8 cellular contexts compared by ENCODE assay signal in genomic region chr9:109320338-109320733, GRCh38. TPM values are rescaled to one million over a fixed set of nuclear protein-coding genes. Genes with fewer than 3 reads are reported as not detected.
A peak's percentile ranks its signal among the peaks of the same experiment; 100 is the strongest.
DNase-seq lines count a peak whose midpoint lies in the region; ATAC-seq and TF ChIP-seq lines count a peak whose summit lies in the region.

No MANE protein-coding gene starts in this region.

- H4K20me1 ChIP-seq in BLaER1 treated with 17β-estradiol and CSF1 and Interleukin-3, amounts not matched to agents 10 nM and 100 nM, result peaks cover 0 to 47% (median 20%) of the 10 kb centered on the region in 11 experiments; a peak in 15 of 22 replicates

- TF ChIP-seq CTCF in ascending aorta (IDR thresholded peaks at IDR 0.05) (no peak), prostate gland (IDR thresholded peaks at IDR 0.05) (no peak)

- H3K27me3 ChIP-seq in BLaER1 treated with 17β-estradiol and CSF1 and Interleukin-3, amounts not matched to agents 10 nM and 100 nM, result peaks cover 44 to 70% (median 52%) of the 10 kb centered on the region in 11 experiments
- H3K27me3 ChIP-seq in ascending aorta (peaks cover 6% of the 10 kb centered on the region), prostate gland (replicated peaks; ENCODE audit: insufficient read depth) (no peaks in the 10 kb centered on the region)

- peak overlapping the region; percentile 63 to 76 (median 68) for H3K4me3 ChIP-seq in BLaER1 treated with 17β-estradiol and CSF1 and Interleukin-3, amounts not matched to agents 10 nM and 100 nM
- H3K4me3 ChIP-seq in ascending aorta (peak overlapping the region; percentile 11 to 57), prostate gland (peak overlapping the region; percentile 34 to 41)

- H3K36me3 ChIP-seq in BLaER1 treated with 17β-estradiol and CSF1 and Interleukin-3, amounts not matched to agents 10 nM and 100 nM, result no peaks in the 10 kb centered on the region
- H3K36me3 ChIP-seq in ascending aorta, result no peaks in the 10 kb centered on the region
- no peaks in the 10 kb centered on the region for H3K36me3 ChIP-seq in prostate gland

- intact Hi-C loops in ascending aorta (cut with DNase I), result loop anchor here (10.0 kb wide), 2 partner anchors 206 to 386 kb away; partner anchors contain the start of genes ABITRAM, ELP1 and TMEM245
- intact Hi-C loops in prostate gland (cut with DNase I), result loop anchor here (5.0 to 10.0 kb wide), 2 partner anchors 78 to 386 kb away; partner anchors contain the start of genes ABITRAM and ELP1

- H3K27ac ChIP-seq in BLaER1 treated with 17β-estradiol and CSF1 and Interleukin-3, amounts not matched to agents 10 nM and 100 nM, result no peak overlapping the region
- H3K27ac ChIP-seq in ascending aorta (no peak overlapping the region), prostate gland (no peak overlapping the region)

- 0 out of 22 replicates have a peak, but pooled peaks cover 0 to 7% (median 0%) of the 10 kb centered on the region in 11 experiments for H3K9me3 ChIP-seq in BLaER1 treated with 17β-estradiol and CSF1 and Interleukin-3, amounts not matched to agents 10 nM and 100 nM (replicated peaks in 1 of 11)
- H3K9me3 ChIP-seq in ascending aorta (no peaks in the 10 kb centered on the region), prostate gland (no peaks in the 10 kb centered on the region)

- peak overlapping the region in 8 of 11 experiments; percentile 51 to 74 (median 60); a peak in 14 of 22 replicates for H3K9ac ChIP-seq in BLaER1 treated with 17β-estradiol and CSF1 and Interleukin-3, amounts not matched to agents 10 nM and 100 nM

- peaks cover 7 to 27% (median 13%) of the 10 kb centered on the region in 10 experiments; a peak in 14 of 20 replicates for H3K4me1 ChIP-seq in BLaER1 treated with 17β-estradiol and CSF1 and Interleukin-3, amounts not matched to agents 10 nM and 100 nM
- peaks cover 2 to 3% of the 10 kb centered on the region in 2 donors for H3K4me1 ChIP-seq in ascending aorta
- peaks cover 6% of the 10 kb centered on the region for H3K4me1 ChIP-seq in prostate gland (replicated peaks)

- WGBS in prostate gland, result no CpG with 5 or more reads among the region's 75 CpGs

- H3K4me2 ChIP-seq in BLaER1 treated with 17β-estradiol and CSF1 and Interleukin-3, amounts not matched to agents 10 nM and 100 nM, result peak overlapping the region; percentile 77 to 93 (median 89)

- no peak for TF ChIP-seq POLR2A in prostate gland (IDR thresholded peaks at IDR 0.05)

- ATAC-seq in GM19035 (IDR thresholded peaks at IDR 0.05; ENCODE audit: unreplicated experiment) (peak; percentile 39), HG03039 (IDR thresholded peaks at IDR 0.05; ENCODE audit: unreplicated experiment) (peak; percentile 27)

- DNase-seq in ascending aorta (ENCODE audit: low spot score in 2 of 2), result no peak
- DNase-seq in prostate gland (ENCODE audit: low spot score), result no peak
- no peak for DNase-seq in NCI-H1694 (lab: John Stamatoyannopoulos, UW)
- DNase-seq in Kasumi-1 (lab: John Stamatoyannopoulos, UW), result no peak
- no peak for DNase-seq in AG08395 (ENCODE audit: low spot score)

RNA-seq across cellular contexts. Expression of gene EPB41L4B, which starts 0.5 kb away (rescaled TPM):
- total RNA-seq in ascending aorta, result not detected
- 10 to 100 TPM; 13.3 to 15.1 TPM for total RNA-seq in prostate gland

Comparison
In these comparisons a context has a peak if more than half of its experiments do, and no peak if none do; other contexts are left out.
1. RNA of gene EPB41L4B, which starts 0.5 kb away (total RNA-seq): 13.3 to 15.1 TPM in prostate gland; not detected in ascending aorta (single experiment); every median in the first group is over 10 times any median in the second.
2. Peak in every context shown above with its lines, with median percentiles within 50 percentile points of each other: H3K4me3 ChIP-seq.